17 cellular contexts compared by ENCODE assay signal in the genomic region with DNA sequence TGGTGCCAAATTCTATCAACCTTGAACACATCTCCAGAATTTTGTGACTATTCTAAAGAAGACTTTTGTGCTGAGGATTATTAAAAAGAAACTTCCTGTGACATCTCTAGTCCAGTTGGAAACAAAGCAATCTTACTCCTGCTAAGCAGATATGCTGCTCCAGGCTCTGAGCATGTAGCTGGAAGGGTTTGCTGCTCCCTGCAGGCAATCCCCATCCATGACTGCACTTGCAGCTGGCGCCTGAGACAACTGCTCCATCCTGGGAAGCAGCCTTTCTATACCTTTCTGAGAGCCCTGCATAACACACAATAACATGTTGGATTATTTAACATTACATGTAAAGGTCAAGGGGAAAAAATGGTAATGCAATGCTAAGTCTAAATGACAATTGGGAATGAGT.
DNase-seq lines count a peak whose midpoint lies in the region; ATAC-seq and TF ChIP-seq lines count a peak whose summit lies in the region.
"Had no signal": no experiment of that assay in that cellular context is flagged by ENCODE, and none has a peak within 500 bp of the region (broad histone marks: within the 10 kb centered on the region; RNA-seq: fewer than 3 reads in every experiment).

No MANE protein-coding gene starts in this region.

- intact Hi-C loops in cardiac septum (cut with DNase I), result no loop called here
- intact Hi-C loops in transverse colon (cut with DNase I; ENCODE audit: low total_unique reads), result no loop called here
- intact Hi-C loops in activated CD4-positive, alpha-beta memory T cell treated with anti-CD3 and anti-CD28 coated beads for 36 hours (cut with micrococcal nuclease), result no loop called here

- CTCF ChIA-PET in WTC11 (lab: Charles Lee), result interaction anchor here (0.6 to 1.7 kb wide), 2 partner anchors 23 to 181 kb away, joined by 3 to 9 read pairs; no protein-coding TSS in a partner anchor
- CTCF ChIA-PET in activated CD4-positive, alpha-beta memory T cell treated with anti-CD3 and anti-CD28 coated beads for 36 hours (lab: Charles Lee), result no interaction called here

- no peak for TF ChIP-seq EP300 in transverse colon (IDR thresholded peaks at IDR 0.05; ENCODE audit: low read depth)

- in situ Hi-C loops in transverse colon (cut with MboI; ENCODE audit: low pct_ligation_motif_present in 1 of 4, low pct_unique_long_range_greater_than_20kb in 1 of 4, low sequenced_read_pairs in 3 of 4), result no loop called here

- H3K36me3 Mint-ChIP-seq in WTC11 (no peaks in the 10 kb centered on the region), glutamatergic neuron (ENCODE audit: unreplicated experiment) (no peaks in the 10 kb centered on the region)
- no peaks in the 10 kb centered on the region for H3K36me3 Mint-ChIP-seq in activated CD4-positive, alpha-beta memory T cell treated with anti-CD3 and anti-CD28 coated beads for 36 hours
- H3K36me3 Mint-ChIP-seq: activated naive CD8-positive, alpha-beta T cell treated with anti-CD3 and anti-CD28 coated beads, Interleukin-2, amount 10 ng/mL, durations not matched to agents 7 days and 5 days had no signal

- DNase-seq in cardiac muscle cell (ENCODE audit: low read depth in 1 of 2, low spot score in 1 of 2) (peak in 1 of 2 donors; percentile 35), cardiac septum (ENCODE audit: low spot score) (no peak), WTC11 (ENCODE audit: low spot score) (peak; percentile 34), glutamatergic neuron (peak; percentile 48), transverse colon (no peak)
- no peak for DNase-seq in activated CD4-positive, alpha-beta memory T cell treated with anti-CD3 and anti-CD28 coated beads for 36 hours
- DNase-seq: activated CD4-positive, alpha-beta T cell treated with anti-CD3 and anti-CD28 coated beads, Interleukin-2, amount 50 U/mL, for 48 hours; activated naive CD8-positive, alpha-beta T cell treated with anti-CD3 and anti-CD28 coated beads, Interleukin-2, amount 10 ng/mL, durations not matched to agents 7 days and 5 days; effector memory CD8-positive, alpha-beta T cell; immature natural killer cell; MG63; NCI-H524 treated with DMSO at 0.1 percent for 48 hours; nucleus accumbens; stimulated activated CD4-positive, alpha-beta T cell treated with anti-CD3 and anti-CD28 coated beads, Interleukin-2, amount 100 ng/mL, for 48 hours had no signal

- POLR2A ChIA-PET in WTC11 (lab: Charles Lee), result no interaction called here
- POLR2A ChIA-PET in activated CD4-positive, alpha-beta memory T cell treated with anti-CD3 and anti-CD28 coated beads for 36 hours (lab: Charles Lee), result no interaction called here

- H3K27me3 ChIP-seq in cardiac muscle cell (no peaks in the 10 kb centered on the region), transverse colon (no peaks in the 10 kb centered on the region)
- H3K27me3 ChIP-seq: MG63 had no signal

- H3K9me3 Mint-ChIP-seq in WTC11 (no peaks in the 10 kb centered on the region), glutamatergic neuron (ENCODE audit: unreplicated experiment) (peaks cover 2% of the 10 kb centered on the region)
- no peaks in the 10 kb centered on the region for H3K9me3 Mint-ChIP-seq in activated CD4-positive, alpha-beta memory T cell treated with anti-CD3 and anti-CD28 coated beads for 36 hours
- H3K9me3 Mint-ChIP-seq: activated naive CD8-positive, alpha-beta T cell treated with anti-CD3 and anti-CD28 coated beads, Interleukin-2, amount 10 ng/mL, durations not matched to agents 7 days and 5 days; effector memory CD8-positive, alpha-beta T cell; immature natural killer cell had no signal

- no peak for TF ChIP-seq POLR2A in transverse colon (IDR thresholded peaks at IDR 0.05)

- H3K4me1 ChIP-seq in cardiac muscle cell (ENCODE audit: low read depth), result no peaks in the 10 kb centered on the region
- H3K4me1 ChIP-seq in transverse colon, result no peaks in the 10 kb centered on the region
- H3K4me1 ChIP-seq: HAP-1 had no signal

- H3K4me3 ChIP-seq in cardiac muscle cell, result no peak overlapping the region
- H3K4me3 ChIP-seq in transverse colon, result no peak overlapping the region
- H3K4me3 ChIP-seq: HAP-1, MG63 had no signal

- TF ChIP-seq CTCF in cardiac muscle cell (IDR thresholded peaks at IDR 0.05; ENCODE audit: low read depth, low read length), result peak; percentile 44
- TF ChIP-seq CTCF in WTC11 (IDR thresholded peaks at IDR 0.05), result no peak
- no peak for TF ChIP-seq CTCF in glutamatergic neuron (IDR thresholded peaks at IDR 0.05; ENCODE audit: partially characterized antibody, unreplicated experiment)
- TF ChIP-seq CTCF in transverse colon (IDR thresholded peaks at IDR 0.05), result peak in 3 of 5 experiments; percentile 7 to 23 (median 14)

- H3K27ac ChIP-seq in cardiac muscle cell (no peak overlapping the region), transverse colon (no peak overlapping the region)

- 89% methylated on average over 1 of the region's 1 CpG; no CpG with 5 or more reads in 1 of the 2 donors for WGBS in transverse colon (ENCODE audit: low coverage in 1 of 2), 2 donors

- H3K36me3 ChIP-seq in cardiac muscle cell (no peaks in the 10 kb centered on the region), transverse colon (no peaks in the 10 kb centered on the region)
- H3K36me3 ChIP-seq: HAP-1, MG63 had no signal

- H3K4me1 Mint-ChIP-seq in WTC11, result no peaks in the 10 kb centered on the region
- no peaks in the 10 kb centered on the region for H3K4me1 Mint-ChIP-seq in glutamatergic neuron (ENCODE audit: low read depth, unreplicated experiment)
- no peaks in the 10 kb centered on the region for H3K4me1 Mint-ChIP-seq in activated CD4-positive, alpha-beta memory T cell treated with anti-CD3 and anti-CD28 coated beads for 36 hours (ENCODE audit: low read depth)
- H3K4me1 Mint-ChIP-seq: activated naive CD8-positive, alpha-beta T cell treated with anti-CD3 and anti-CD28 coated beads, Interleukin-2, amount 10 ng/mL, durations not matched to agents 7 days and 5 days; immature natural killer cell had no signal

- no peak overlapping the region for H3K27ac Mint-ChIP-seq in WTC11
- no peak overlapping the region for H3K27ac Mint-ChIP-seq in glutamatergic neuron (ENCODE audit: unreplicated experiment)
- no peak overlapping the region for H3K27ac Mint-ChIP-seq in activated CD4-positive, alpha-beta memory T cell treated with anti-CD3 and anti-CD28 coated beads for 36 hours
- H3K27ac Mint-ChIP-seq: activated naive CD8-positive, alpha-beta T cell treated with anti-CD3 and anti-CD28 coated beads, Interleukin-2, amount 10 ng/mL, durations not matched to agents 7 days and 5 days; effector memory CD8-positive, alpha-beta T cell; immature natural killer cell had no signal

- H3K9me3 ChIP-seq in cardiac muscle cell (ENCODE audit: low read depth) (no peaks in the 10 kb centered on the region), transverse colon (no peaks in the 10 kb centered on the region)
- H3K9me3 ChIP-seq: HAP-1, MG63 had no signal

- ATAC-seq in WTC11 (peak; percentile 72), HG03025 (IDR thresholded peaks at IDR 0.05; ENCODE audit: low FRiP score, unreplicated experiment) (no peak), HG02623 (IDR thresholded peaks at IDR 0.05; ENCODE audit: unreplicated experiment) (no peak)
- ATAC-seq: effector memory CD8-positive, alpha-beta T cell had no signal

- H3K27me3 Mint-ChIP-seq in WTC11 (ENCODE audit: low read depth) (no peaks in the 10 kb centered on the region), glutamatergic neuron (ENCODE audit: unreplicated experiment) (no peaks in the 10 kb centered on the region)
- no peaks in the 10 kb centered on the region for H3K27me3 Mint-ChIP-seq in activated CD4-positive, alpha-beta memory T cell treated with anti-CD3 and anti-CD28 coated beads for 36 hours

- no peak overlapping the region for H3K4me3 Mint-ChIP-seq in WTC11
- no peak overlapping the region for H3K4me3 Mint-ChIP-seq in glutamatergic neuron (ENCODE audit: unreplicated experiment)
- no peak overlapping the region for H3K4me3 Mint-ChIP-seq in activated CD4-positive, alpha-beta memory T cell treated with anti-CD3 and anti-CD28 coated beads for 36 hours
- H3K4me3 Mint-ChIP-seq: activated naive CD8-positive, alpha-beta T cell treated with anti-CD3 and anti-CD28 coated beads, Interleukin-2, amount 10 ng/mL, durations not matched to agents 7 days and 5 days; effector memory CD8-positive, alpha-beta T cell; immature natural killer cell had no signal

TF ChIP-seq in WTC11, 78 proteins besides CTCF, POLR2A, EP300 and RAD21 (continues in another document):
- TF ChIP-seq NR3C1 (CRISPR knock-in tag; conservative IDR thresholded peaks at IDR 0.05; ENCODE audit: low read depth), result no peak
- no peak for TF ChIP-seq TEAD1 (CRISPR knock-in tag; IDR thresholded peaks at IDR 0.05)
- TF ChIP-seq, protein P1, sequence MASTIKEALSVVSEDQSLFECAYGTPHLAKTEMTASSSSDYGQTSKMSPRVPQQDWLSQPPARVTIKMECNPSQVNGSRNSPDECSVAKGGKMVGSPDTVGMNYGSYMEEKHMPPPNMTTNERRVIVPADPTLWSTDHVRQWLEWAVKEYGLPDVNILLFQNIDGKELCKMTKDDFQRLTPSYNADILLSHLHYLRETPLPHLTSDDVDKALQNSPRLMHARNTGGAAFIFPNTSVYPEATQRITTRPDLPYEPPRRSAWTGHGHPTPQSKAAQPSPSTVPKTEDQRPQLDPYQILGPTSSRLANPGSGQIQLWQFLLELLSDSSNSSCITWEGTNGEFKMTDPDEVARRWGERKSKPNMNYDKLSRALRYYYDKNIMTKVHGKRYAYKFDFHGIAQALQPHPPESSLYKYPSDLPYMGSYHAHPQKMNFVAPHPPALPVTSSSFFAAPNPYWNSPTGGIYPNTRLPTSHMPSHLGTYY (CRISPR knock-in tag; IDR thresholded peaks at IDR 0.05), result no peak
- TF ChIP-seq, protein P2, sequence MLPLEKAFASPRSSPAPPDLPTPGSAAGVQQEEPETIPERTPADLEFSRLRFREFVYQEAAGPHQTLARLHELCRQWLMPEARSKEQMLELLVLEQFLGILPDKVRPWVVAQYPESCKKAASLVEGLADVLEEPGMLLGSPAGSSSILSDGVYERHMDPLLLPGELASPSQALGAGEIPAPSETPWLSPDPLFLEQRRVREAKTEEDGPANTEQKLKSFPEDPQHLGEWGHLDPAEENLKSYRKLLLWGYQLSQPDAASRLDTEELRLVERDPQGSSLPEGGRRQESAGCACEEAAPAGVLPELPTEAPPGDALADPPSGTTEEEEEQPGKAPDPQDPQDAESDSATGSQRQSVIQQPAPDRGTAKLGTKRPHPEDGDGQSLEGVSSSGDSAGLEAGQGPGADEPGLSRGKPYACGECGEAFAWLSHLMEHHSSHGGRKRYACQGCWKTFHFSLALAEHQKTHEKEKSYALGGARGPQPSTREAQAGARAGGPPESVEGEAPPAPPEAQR (CRISPR knock-in tag; IDR thresholded peaks at IDR 0.05), result no peak
- no peak for TF ChIP-seq JUN (CRISPR knock-in tag; IDR thresholded peaks at IDR 0.05)
- no peak for TF ChIP-seq HMGA2 (CRISPR knock-in tag; IDR thresholded peaks at IDR 0.05)

Comparison
In these comparisons a context has a peak if more than half of its experiments do, and no peak if none do; other contexts are left out.
1. DNase-seq: peak in WTC11 (single experiment) and glutamatergic neuron (single experiment); none in cardiac septum (single experiment), transverse colon (single experiment) and activated CD4-positive, alpha-beta memory T cell treated with anti-CD3 and anti-CD28 coated beads for 36 hours (single experiment).
2. CTCF ChIP-seq: peak in cardiac muscle cell (single experiment) and transverse colon (3 of 5); none in WTC11 (single experiment) and glutamatergic neuron (single experiment).